1 cellular context compared by ENCODE assay signal in genomic region chr20:32522525-32522774, GRCh38.
TF ChIP-seq lines count a peak whose summit lies in the region.

No MANE protein-coding gene starts in this region.

TF ChIP-seq in HepG2, 621 proteins besides CTCF, POLR2A, EP300 and RAD21 (continued from another document and continues in another):
- TF ChIP-seq ZXDC (CRISPR knock-in tag; IDR thresholded peaks at IDR 0.05) (0 out of 2 replicates have a peak, but pooled peaks have one; percentile 47), BRD4 (CRISPR knock-in tag; IDR thresholded peaks at IDR 0.05) (no peak), GTF2F1 (IDR thresholded peaks at IDR 0.05; ENCODE audit: low read length) (no peak), RBAK (CRISPR knock-in tag; IDR thresholded peaks at IDR 0.05) (no peak), JUN (CRISPR knock-in tag; IDR thresholded peaks at IDR 0.05) (no peak), NFIC (IDR thresholded peaks at IDR 0.05; ENCODE audit: low read length) (no peak), ZNF367 (CRISPR knock-in tag; IDR thresholded peaks at IDR 0.05; ENCODE audit: borderline replicate concordance) (no peak), ZNF383 (CRISPR knock-in tag; IDR thresholded peaks at IDR 0.05; ENCODE audit: borderline replicate concordance) (no peak), DBP (CRISPR knock-in tag; IDR thresholded peaks at IDR 0.05; ENCODE audit: not compliant biosample characterization) (no peak), ZNF343 (CRISPR knock-in tag; IDR thresholded peaks at IDR 0.05) (no peak), ZNF776 (CRISPR knock-in tag; IDR thresholded peaks at IDR 0.05) (no peak; the same call in 1 of the 2 replicates), BRCA1 (CRISPR knock-in tag; IDR thresholded peaks at IDR 0.05) (0 out of 2 replicates have a peak, but pooled peaks have one; percentile 10), ZNF510 (CRISPR knock-in tag; IDR thresholded peaks at IDR 0.05; ENCODE audit: low read depth) (no peak), PITX1 (CRISPR knock-in tag; IDR thresholded peaks at IDR 0.05) (no peak), ATF7-NPFF (CRISPR knock-in tag; IDR thresholded peaks at IDR 0.05; ENCODE audit: low read depth) (no peak), TBP (CRISPR knock-in tag; IDR thresholded peaks at IDR 0.05) (no peak), RCOR2 (CRISPR knock-in tag; IDR thresholded peaks at IDR 0.05) (no peak), ZNF276 (CRISPR knock-in tag; IDR thresholded peaks at IDR 0.05; ENCODE audit: low read depth) (no peak), ZBTB34 (CRISPR knock-in tag; IDR thresholded peaks at IDR 0.05) (no peak), POLR2AphosphoS2 (IDR thresholded peaks at IDR 0.05; ENCODE audit: low read depth, low read length) (no peak), ZNF275 (CRISPR knock-in tag; IDR thresholded peaks at IDR 0.05; ENCODE audit: borderline replicate concordance) (no peak), MEF2D (CRISPR knock-in tag; IDR thresholded peaks at IDR 0.05) (no peak), SMAD1 (CRISPR knock-in tag; IDR thresholded peaks at IDR 0.05; ENCODE audit: borderline replicate concordance, low read depth) (no peak), ZNF639 (CRISPR knock-in tag; conservative IDR thresholded peaks at IDR 0.05) (no peak), ZBTB39 (CRISPR knock-in tag; IDR thresholded peaks at IDR 0.05) (no peak; the same call in none of the 2 replicates), ZNF724P (CRISPR knock-in tag; IDR thresholded peaks at IDR 0.05; ENCODE audit: borderline replicate concordance) (no peak), FOXP1 (IDR thresholded peaks at IDR 0.05) (no peak), FOXP1 (CRISPR knock-in tag; IDR thresholded peaks at IDR 0.05) (no peak), REST (IDR thresholded peaks at IDR 0.05; ENCODE audit: borderline replicate concordance in 1 of 2, low read depth in 1 of 2, low read length in 2 of 2) (no peak), ELF1 (CRISPR knock-in tag; IDR thresholded peaks at IDR 0.05) (no peak), CREB3 (CRISPR knock-in tag; IDR thresholded peaks at IDR 0.05) (no peak), ZNF768 (CRISPR knock-in tag; IDR thresholded peaks at IDR 0.05) (0 out of 2 replicates have a peak, but pooled peaks have one; percentile 8), KDM6A (CRISPR knock-in tag; IDR thresholded peaks at IDR 0.05; ENCODE audit: low read depth) (no peak), ZNF558 (CRISPR knock-in tag; IDR thresholded peaks at IDR 0.05; ENCODE audit: borderline replicate concordance) (0 out of 2 replicates have a peak, but pooled peaks have one; percentile 50), ZBTB2 (CRISPR knock-in tag; IDR thresholded peaks at IDR 0.05; ENCODE audit: low read depth) (no peak), NFRKB (IDR thresholded peaks at IDR 0.05) (no peak), ZIK1 (CRISPR knock-in tag; IDR thresholded peaks at IDR 0.05; ENCODE audit: borderline replicate concordance, low read depth) (no peak), TGIF2 (CRISPR knock-in tag; IDR thresholded peaks at IDR 0.05) (no peak), FOXA1 (IDR thresholded peaks at IDR 0.05) (no peak), FOXA1 (CRISPR knock-in tag; IDR thresholded peaks at IDR 0.05) (no peak), BCL6 (CRISPR knock-in tag; IDR thresholded peaks at IDR 0.05) (no peak), ZNF607 (CRISPR knock-in tag; IDR thresholded peaks at IDR 0.05; ENCODE audit: borderline replicate concordance) (0 out of 2 replicates have a peak, but pooled peaks have one; percentile 56), NR2F2 (IDR thresholded peaks at IDR 0.05; ENCODE audit: borderline replicate concordance, low read depth) (no peak), ZNF3 (CRISPR knock-in tag; IDR thresholded peaks at IDR 0.05) (no peak), ZNF503 (CRISPR knock-in tag; IDR thresholded peaks at IDR 0.05) (no peak)
